Comparison of ENCODE assay signal across 9 cellular contexts in genomic region chr20:45904583-45905504, GRCh38.
"Had no signal": no experiment of that assay in that cellular context is flagged by ENCODE, and none has a peak within 500 bp of the region (broad histone marks: within the 10 kb centered on the region; RNA-seq: fewer than 3 reads in every experiment).

No MANE protein-coding gene starts in this region.

- H3K4me3 Mint-ChIP-seq: activated T-helper 1 cell treated with anti-CD3 and anti-CD28 coated beads, Interleukin-12 subunit alpha, Interleukin-12 subunit beta, Interleukin-2, Interleukin-4 antibody, amounts not matched to agents 30 ng/mL and 10 ng/mL and 1 ng/mL, durations not matched to agents 14 hours and 24 hours and 36 hours had no signal

- H3K27me3 ChIP-seq: colonic mucosa, gastroesophageal sphincter, tibial nerve had no signal

- H3K4me3 ChIP-seq: colonic mucosa, gastroesophageal sphincter, tibial nerve had no signal

- H3K4me1 ChIP-seq: colonic mucosa, gastroesophageal sphincter had no signal

- H3K9me3 Mint-ChIP-seq: activated T-helper 1 cell treated with anti-CD3 and anti-CD28 coated beads, Interleukin-12 subunit alpha, Interleukin-12 subunit beta, Interleukin-2, Interleukin-4 antibody, amounts not matched to agents 30 ng/mL and 10 ng/mL and 1 ng/mL, durations not matched to agents 14 hours and 24 hours and 36 hours had no signal

- H3K36me3 ChIP-seq: colonic mucosa had no signal

- ATAC-seq: gastroesophageal sphincter had no signal

- H3K27ac ChIP-seq: colonic mucosa, gastroesophageal sphincter, tibial nerve had no signal

- H3K27ac Mint-ChIP-seq: activated T-helper 1 cell treated with anti-CD3 and anti-CD28 coated beads, Interleukin-12 subunit alpha, Interleukin-12 subunit beta, Interleukin-2, Interleukin-4 antibody, amounts not matched to agents 30 ng/mL and 10 ng/mL and 1 ng/mL, durations not matched to agents 14 hours and 24 hours and 36 hours had no signal

- H3K9me3 ChIP-seq: colonic mucosa, gastroesophageal sphincter, tibial nerve had no signal

- DNase-seq: activated CD4-positive, alpha-beta T cell treated with anti-CD3 and anti-CD28 coated beads for 4 hours; activated naive CD4-positive, alpha-beta T cell; caudate nucleus; colonic mucosa; effector CD8-positive, alpha-beta T cell; stimulated activated CD4-positive, alpha-beta T cell treated with anti-CD3 and anti-CD28 coated beads, Interleukin-4, amount 100 ng/mL, for 4 hours had no signal
